In genomic region chr5:72166070-72166979, GRCh38 we compare ENCODE assay signal across 8 cellular contexts. TPM values are rescaled to one million over a fixed set of nuclear protein-coding genes. Genes with fewer than 3 reads are reported as not detected.
A peak's percentile ranks its signal among the peaks of the same experiment; 100 is the strongest.
DNase-seq lines count a peak whose midpoint lies in the region; ATAC-seq and TF ChIP-seq lines count a peak whose summit lies in the region.

No MANE protein-coding gene starts in this region.

- ATAC-seq in stimulated activated naive CD8-positive, alpha-beta T cell treated with anti-CD3 and anti-CD28 coated beads, Interleukin-15, amount 100 ng/mL, for 72 hours, result no peak
- no peak for ATAC-seq in HG03097 (IDR thresholded peaks at IDR 0.05; ENCODE audit: low FRiP score, unreplicated experiment)

- no peaks in the 10 kb centered on the region for H3K27me3 Mint-ChIP-seq in Calu3 (ENCODE audit: unreplicated experiment)
- H3K27me3 Mint-ChIP-seq in stimulated activated naive CD8-positive, alpha-beta T cell treated with anti-CD3 and anti-CD28 coated beads, Interleukin-15, amount 100 ng/mL, for 72 hours, result peaks cover 59% of the 10 kb centered on the region

- CTCF ChIA-PET in Calu3 (lab: Charles Lee), result interaction anchor here (0.6 to 0.8 kb wide), 3 partner anchors 29 to 82 kb away, joined by 3 to 6 read pairs (median 3); no protein-coding TSS in a partner anchor

- H3K4me3 Mint-ChIP-seq in Calu3 (ENCODE audit: low read depth, unreplicated experiment), result no peak overlapping the region
- no peak overlapping the region for H3K4me3 Mint-ChIP-seq in stimulated activated naive CD8-positive, alpha-beta T cell treated with anti-CD3 and anti-CD28 coated beads, Interleukin-15, amount 100 ng/mL, for 72 hours

- WGBS in ectodermal cell, 2 experiments, result 41 to 53% methylated on average over 15 of the region's 15 CpGs
- 49 to 65% methylated on average over 11 to 15 of the region's 15 CpGs for WGBS in transverse colon (ENCODE audit: low coverage in 1 of 2), 2 donors

- H3K4me1 ChIP-seq in ectodermal cell (ENCODE audit: control insufficient read depth, insufficient read depth, low read length) (peaks cover 39% of the 10 kb centered on the region), transverse colon (peaks cover 0 to 6% (median 0%) of the 10 kb centered on the region in 4 donors)

- in situ Hi-C loops in transverse colon (cut with MboI; ENCODE audit: low pct_ligation_motif_present in 1 of 4, low pct_unique_long_range_greater_than_20kb in 1 of 4, low sequenced_read_pairs in 3 of 4), result no loop called here

- H3K4me3 ChIP-seq in ectodermal cell (ENCODE audit: insufficient read depth, low read depth, low read length) (no peak overlapping the region), transverse colon (no peak overlapping the region)

- TF ChIP-seq CTCF in Calu3 (IDR thresholded peaks at IDR 0.05; ENCODE audit: unreplicated experiment), result no peak
- TF ChIP-seq CTCF in transverse colon (IDR thresholded peaks at IDR 0.05), result no peak

- no peaks in the 10 kb centered on the region for H3K9me3 Mint-ChIP-seq in Calu3 (ENCODE audit: low read depth, unreplicated experiment)
- H3K9me3 Mint-ChIP-seq in stimulated activated naive CD8-positive, alpha-beta T cell treated with anti-CD3 and anti-CD28 coated beads, Interleukin-15, amount 100 ng/mL, for 72 hours, result no peaks in the 10 kb centered on the region

- H3K27me3 ChIP-seq in ectodermal cell (ENCODE audit: control insufficient read depth, insufficient read depth, low read length, poor library complexity, severe bottlenecking) (no peaks in the 10 kb centered on the region), transverse colon (peaks cover 7% of the 10 kb centered on the region)

- no peaks in the 10 kb centered on the region for H3K9me3 ChIP-seq in ectodermal cell (ENCODE audit: control insufficient read depth, low read length)
- H3K9me3 ChIP-seq in transverse colon, result no peaks in the 10 kb centered on the region

- DNase-seq in Calu3 (peak; percentile 11), NCI-H446 treated with DMSO at 0.1 percent for 48 hours (lab: John Stamatoyannopoulos, UW) (peak; percentile 85), midbrain (lab: John Stamatoyannopoulos, UW) (peak; percentile 74), SHP77 treated with DMSO at 0.1 percent for 48 hours (lab: John Stamatoyannopoulos, UW) (no peak), transverse colon (no peak)
- no peak for DNase-seq in stimulated activated naive CD8-positive, alpha-beta T cell treated with anti-CD3 and anti-CD28 coated beads, Interleukin-15, amount 100 ng/mL, for 72 hours

- H3K27ac ChIP-seq in ectodermal cell (ENCODE audit: insufficient read depth, low read depth, low read length, poor library complexity, severe bottlenecking) (peak overlapping the region; percentile 81), transverse colon (peak overlapping the region in 2 of 4 donors; percentile 7 to 33)

- BruUV-seq in Calu3 (replicated peaks; lab: Mats Ljungman, UMichigan), result no TSS peak

- peaks cover 8% of the 10 kb centered on the region for H3K4me1 Mint-ChIP-seq in Calu3 (ENCODE audit: low read depth, unreplicated experiment)
- no peaks in the 10 kb centered on the region for H3K4me1 Mint-ChIP-seq in stimulated activated naive CD8-positive, alpha-beta T cell treated with anti-CD3 and anti-CD28 coated beads, Interleukin-15, amount 100 ng/mL, for 72 hours

- no peaks in the 10 kb centered on the region for H3K36me3 ChIP-seq in ectodermal cell (ENCODE audit: control insufficient read depth, insufficient read depth, low read length)
- no peaks in the 10 kb centered on the region for H3K36me3 ChIP-seq in transverse colon

- TF ChIP-seq EP300 in transverse colon (IDR thresholded peaks at IDR 0.05; ENCODE audit: low read depth), result no peak

- peak overlapping the region; percentile 29 for H3K27ac Mint-ChIP-seq in Calu3 (ENCODE audit: unreplicated experiment)
- no peak overlapping the region for H3K27ac Mint-ChIP-seq in stimulated activated naive CD8-positive, alpha-beta T cell treated with anti-CD3 and anti-CD28 coated beads, Interleukin-15, amount 100 ng/mL, for 72 hours

- TF ChIP-seq POLR2A in transverse colon (IDR thresholded peaks at IDR 0.05), result no peak

- intact Hi-C loops in Calu3 (cut with micrococcal nuclease; ENCODE audit: unreplicated experiment), result no loop called here
- intact Hi-C loops in transverse colon (cut with DNase I; ENCODE audit: low total_unique reads), result no loop called here

- H3K36me3 Mint-ChIP-seq in Calu3 (ENCODE audit: insufficient read depth, unreplicated experiment), result no peaks in the 10 kb centered on the region

RNA-seq across cellular contexts. Expression of gene MAP1B, which starts 59.0 kb away (rescaled TPM):
- 21.5 and 34.6 TPM in 2 replicates for total RNA-seq in Calu3 (2022)
- 104 TPM for polyA plus RNA-seq in ectodermal cell (2013, experiment 1 of 4)
- polyA plus RNA-seq in ectodermal cell (2013, experiment 2 of 4), result 114 TPM
- 88.0 TPM for polyA plus RNA-seq in ectodermal cell (2013, experiment 3 of 4)
- polyA plus RNA-seq in ectodermal cell (2013, experiment 4 of 4), result 110 TPM
- 10 to 100 TPM; 38.9 to 57.5 (median 44.4) TPM for total RNA-seq in transverse colon

Comparison
In these comparisons a context has a peak if more than half of its experiments do, and no peak if none do; other contexts are left out.
1. DNase-seq: peak in Calu3 (single experiment), NCI-H446 treated with DMSO at 0.1 percent for 48 hours (single experiment) and midbrain (single experiment); none in SHP77 treated with DMSO at 0.1 percent for 48 hours (single experiment), transverse colon (single experiment) and stimulated activated naive CD8-positive, alpha-beta T cell treated with anti-CD3 and anti-CD28 coated beads, Interleukin-15, amount 100 ng/mL, for 72 hours (0 of 2).